Comparison of ENCODE assay signal across 1 cellular context in the genomic region with DNA sequence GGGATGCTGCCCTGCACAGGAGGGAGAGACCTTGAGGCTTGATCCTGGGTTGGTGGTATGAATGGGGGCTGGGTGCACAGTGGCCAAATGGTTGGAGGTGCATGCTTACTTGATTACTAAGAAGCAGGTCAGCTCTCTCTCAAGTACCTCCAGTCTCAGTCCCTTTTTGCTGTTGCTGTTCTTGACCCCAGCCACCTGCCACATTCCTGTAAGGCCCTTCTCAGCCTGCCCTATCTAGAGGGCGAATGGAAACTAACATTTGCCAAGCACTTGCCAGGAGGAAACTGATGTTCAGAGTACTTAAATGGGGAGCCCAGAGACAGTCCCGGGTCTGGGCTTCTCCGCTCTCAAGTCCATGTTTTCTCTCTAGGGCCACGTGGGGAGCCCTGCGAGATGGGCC.
TF ChIP-seq lines count a peak whose summit lies in the region.

No MANE protein-coding gene starts in this region.

TF ChIP-seq in IMR-90, 13 proteins besides CTCF, POLR2A, EP300 and RAD21:
- TF ChIP-seq FOS (IDR thresholded peaks at IDR 0.05; ENCODE audit: low read depth, low read length) (no peak), CEBPB (IDR thresholded peaks at IDR 0.05; ENCODE audit: low read depth, low read length) (no peak), MXI1 (IDR thresholded peaks at IDR 0.05; ENCODE audit: borderline replicate concordance, low read depth, low read length) (no peak), BHLHE40 (IDR thresholded peaks at IDR 0.05; ENCODE audit: low read depth, low read length) (no peak), MAFK (IDR thresholded peaks at IDR 0.05; ENCODE audit: low read depth, low read length) (no peak), CHD1 (IDR thresholded peaks at IDR 0.05; ENCODE audit: low read depth, low read length) (no peak), NFE2L2 (IDR thresholded peaks at IDR 0.05; ENCODE audit: low read depth, low read length) (no peak), MAZ (IDR thresholded peaks at IDR 0.05; ENCODE audit: borderline replicate concordance, low read depth, low read length) (no peak), RCOR1 (IDR thresholded peaks at IDR 0.05; ENCODE audit: insufficient replicate concordance, low read length) (no peak), SMC3 (IDR thresholded peaks at IDR 0.05; ENCODE audit: low read depth, low read length) (no peak)
- TF ChIP-seq, protein P1, sequence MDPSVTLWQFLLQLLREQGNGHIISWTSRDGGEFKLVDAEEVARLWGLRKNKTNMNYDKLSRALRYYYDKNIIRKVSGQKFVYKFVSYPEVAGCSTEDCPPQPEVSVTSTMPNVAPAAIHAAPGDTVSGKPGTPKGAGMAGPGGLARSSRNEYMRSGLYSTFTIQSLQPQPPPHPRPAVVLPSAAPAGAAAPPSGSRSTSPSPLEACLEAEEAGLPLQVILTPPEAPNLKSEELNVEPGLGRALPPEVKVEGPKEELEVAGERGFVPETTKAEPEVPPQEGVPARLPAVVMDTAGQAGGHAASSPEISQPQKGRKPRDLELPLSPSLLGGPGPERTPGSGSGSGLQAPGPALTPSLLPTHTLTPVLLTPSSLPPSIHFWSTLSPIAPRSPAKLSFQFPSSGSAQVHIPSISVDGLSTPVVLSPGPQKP (IDR thresholded peaks at IDR 0.05; ENCODE audit: borderline replicate concordance, low read depth, low read length): no peak
